ENCODE assay signal across 13 cellular contexts in genomic region chr5:176530406-176530982, GRCh38. TPM values are rescaled to one million over a fixed set of nuclear protein-coding genes. Genes with fewer than 3 reads are reported as not detected.
DNase-seq lines count a peak whose midpoint lies in the region; ATAC-seq and TF ChIP-seq lines count a peak whose summit lies in the region.
"Had no signal": no experiment of that assay in that cellular context is flagged by ENCODE, and none has a peak within 500 bp of the region (broad histone marks: within the 10 kb centered on the region; RNA-seq: fewer than 3 reads in every experiment).

No MANE protein-coding gene starts in this region.

- POLR2A ChIA-PET in activated naive CD8-positive, alpha-beta T cell treated with anti-CD3 and anti-CD28 coated beads, Interleukin-2, amount 10 ng/mL, durations not matched to agents 7 days and 5 days (lab: Charles Lee): interaction anchor here (0.7 to 8.0 kb wide), 9 partner anchors 7 to 1674 kb away, joined by 3 to 167 read pairs (median 3); partner anchors contain the start of genes FAF2 and RNF44

- H3K9me3 Mint-ChIP-seq in CD4-positive, CD25-positive, alpha-beta regulatory T cell: peaks cover 0 to 2% (median 0%) of the 10 kb centered on the region in 7 donors
- H3K9me3 Mint-ChIP-seq in activated naive CD8-positive, alpha-beta T cell treated with anti-CD3 and anti-CD28 coated beads, Interleukin-2, amount 10 ng/mL, durations not matched to agents 7 days and 5 days: no peaks in the 10 kb centered on the region

- H3K4me1 Mint-ChIP-seq in CD4-positive, CD25-positive, alpha-beta regulatory T cell: peaks cover 11 to 55% (median 31%) of the 10 kb centered on the region in 4 donors
- peaks cover 52% of the 10 kb centered on the region for H3K4me1 Mint-ChIP-seq in activated naive CD8-positive, alpha-beta T cell treated with anti-CD3 and anti-CD28 coated beads, Interleukin-2, amount 10 ng/mL, durations not matched to agents 7 days and 5 days

- H3K4me1 ChIP-seq in CD4-positive, CD25-positive, alpha-beta regulatory T cell (ENCODE audit: control insufficient read depth, insufficient read depth, low read length, poor library complexity, severe bottlenecking): peaks cover 70% of the 10 kb centered on the region
- peaks cover 8% of the 10 kb centered on the region for H3K4me1 ChIP-seq in osteoblast (ENCODE audit: insufficient read depth, low read length)

- H3K27ac ChIP-seq in CD4-positive, CD25-positive, alpha-beta regulatory T cell (ENCODE audit: insufficient read depth, low read length, poor library complexity, severe bottlenecking): peak overlapping the region; percentile 100
- H3K27ac ChIP-seq in HL-60 (replicated peaks) (peak overlapping the region; percentile 99), osteoblast (ENCODE audit: low read depth, low read length) (no peak overlapping the region), brain microvascular endothelial cell (no peak overlapping the region)
- H3K27ac ChIP-seq: parathyroid adenoma had no signal

- TF ChIP-seq CTCF in HL-60 (IDR thresholded peaks at IDR 0.05; ENCODE audit: insufficient read depth, low read length) (no peak), osteoblast (IDR thresholded peaks at IDR 0.05; ENCODE audit: extremely low read depth, low read depth, low read length) (no peak), brain microvascular endothelial cell (IDR thresholded peaks at IDR 0.05; ENCODE audit: low read depth, low read length, missing control alignments) (no peak)

- no peak overlapping the region for H3K4me2 ChIP-seq in osteoblast (ENCODE audit: insufficient read depth, low read length)

- DNase-seq in CD4-positive, CD25-positive, alpha-beta regulatory T cell: peak in 1 of 3 donors; percentile 20
- no peak for DNase-seq in HL-60 (ENCODE audit: low read depth in 1 of 2, low spot score in 1 of 2)
- peak; percentile 61 for DNase-seq in activated naive CD8-positive, alpha-beta T cell treated with anti-CD3 and anti-CD28 coated beads, Interleukin-2, amount 10 ng/mL, durations not matched to agents 7 days and 5 days
- DNase-seq in osteoblast (ENCODE audit: insufficient read length, low spot score, missing footprints): peak; percentile 29
- DNase-seq in brain microvascular endothelial cell: no peak
- DNase-seq in MG63: no peak
- DNase-seq in iPS-NIHi7 (ENCODE audit: extremely low spot score): no peak
- DNase-seq: mesenchymal stem cell, NCI-H187, Right ventricle myocardium superior had no signal

- peaks cover 26% of the 10 kb centered on the region for H3K36me3 Mint-ChIP-seq in CD4-positive, CD25-positive, alpha-beta regulatory T cell
- H3K36me3 Mint-ChIP-seq in activated naive CD8-positive, alpha-beta T cell treated with anti-CD3 and anti-CD28 coated beads, Interleukin-2, amount 10 ng/mL, durations not matched to agents 7 days and 5 days: peaks cover 22% of the 10 kb centered on the region

- peaks cover 5% of the 10 kb centered on the region for H3K27me3 Mint-ChIP-seq in CD4-positive, CD25-positive, alpha-beta regulatory T cell
- no peaks in the 10 kb centered on the region for H3K27me3 Mint-ChIP-seq in activated naive CD8-positive, alpha-beta T cell treated with anti-CD3 and anti-CD28 coated beads, Interleukin-2, amount 10 ng/mL, durations not matched to agents 7 days and 5 days

- H3K9me3 ChIP-seq in CD4-positive, CD25-positive, alpha-beta regulatory T cell (ENCODE audit: control insufficient read depth in 2 of 2, low read length in 2 of 2): no peaks in the 10 kb centered on the region
- H3K9me3 ChIP-seq in osteoblast (ENCODE audit: low read depth, low read length): no peaks in the 10 kb centered on the region
- no peaks in the 10 kb centered on the region for H3K9me3 ChIP-seq in MG63

- H3K36me3 ChIP-seq in CD4-positive, CD25-positive, alpha-beta regulatory T cell (ENCODE audit: control insufficient read depth, insufficient read depth, low read length): peaks cover 40% of the 10 kb centered on the region
- peaks cover 28% of the 10 kb centered on the region for H3K36me3 ChIP-seq in osteoblast (ENCODE audit: insufficient read depth, low read length)
- peaks cover 36% of the 10 kb centered on the region for H3K36me3 ChIP-seq in brain microvascular endothelial cell (replicated peaks)
- H3K36me3 ChIP-seq in MG63: peaks cover 81% of the 10 kb centered on the region

- H3K4me3 Mint-ChIP-seq in CD4-positive, CD25-positive, alpha-beta regulatory T cell: peak overlapping the region in 3 of 4 donors; percentile 76 to 92 (median 81)
- H3K4me3 Mint-ChIP-seq in activated naive CD8-positive, alpha-beta T cell treated with anti-CD3 and anti-CD28 coated beads, Interleukin-2, amount 10 ng/mL, durations not matched to agents 7 days and 5 days: peak overlapping the region; percentile 96

- no peak overlapping the region for H3K4me3 ChIP-seq in CD4-positive, CD25-positive, alpha-beta regulatory T cell (ENCODE audit: low read depth, low read length)
- H3K4me3 ChIP-seq in HL-60 (replicated peaks; ENCODE audit: insufficient read depth, low read length) (no peak overlapping the region), osteoblast (ENCODE audit: insufficient read depth, low read length) (no peak overlapping the region), brain microvascular endothelial cell (ENCODE audit: low read depth, low read length) (no peak overlapping the region), MG63 (no peak overlapping the region)

- H3K27me3 ChIP-seq in CD4-positive, CD25-positive, alpha-beta regulatory T cell (ENCODE audit: control insufficient read depth, insufficient read depth, low read length): no peaks in the 10 kb centered on the region
- H3K27me3 ChIP-seq in HL-60 (ENCODE audit: insufficient read depth, poor library complexity, severe bottlenecking) (no peaks in the 10 kb centered on the region), osteoblast (ENCODE audit: insufficient read depth, low read length) (no peaks in the 10 kb centered on the region), brain microvascular endothelial cell (replicated peaks) (no peaks in the 10 kb centered on the region), MG63 (no peaks in the 10 kb centered on the region)

- H4K20me1 ChIP-seq in osteoblast (ENCODE audit: insufficient read depth, low read length): peaks cover 34% of the 10 kb centered on the region

- H3K79me2 ChIP-seq in osteoblast (ENCODE audit: insufficient read depth, low read length): peaks cover 34% of the 10 kb centered on the region

- no peak for ATAC-seq in CD4-positive, CD25-positive, alpha-beta regulatory T cell (ENCODE audit: low read depth in 2 of 2)
- no peak for ATAC-seq in activated naive CD8-positive, alpha-beta T cell treated with anti-CD3 and anti-CD28 coated beads, Interleukin-2, amount 10 ng/mL, durations not matched to agents 7 days and 5 days (ENCODE audit: low read depth)
- ATAC-seq in HG02623 (IDR thresholded peaks at IDR 0.05; ENCODE audit: unreplicated experiment): no peak

- H2AFZ ChIP-seq in osteoblast (ENCODE audit: low read length): no peak overlapping the region
- H2AFZ ChIP-seq: parathyroid adenoma had no signal

- in situ Hi-C loops in brain microvascular endothelial cell (cut with HindIII; ENCODE audit: low pct_ligation_motif_present, low sequenced_read_pairs): no loop called here

- no peak overlapping the region for H3K27ac Mint-ChIP-seq in CD4-positive, CD25-positive, alpha-beta regulatory T cell
- peak overlapping the region; percentile 95 for H3K27ac Mint-ChIP-seq in activated naive CD8-positive, alpha-beta T cell treated with anti-CD3 and anti-CD28 coated beads, Interleukin-2, amount 10 ng/mL, durations not matched to agents 7 days and 5 days

RNA-seq across cellular contexts. Expression of gene RNF44, which starts 6.7 kb away (rescaled TPM):
- 268 TPM for total RNA-seq in CD4-positive, CD25-positive, alpha-beta regulatory T cell
- polyA plus RNA-seq in CD4-positive, CD25-positive, alpha-beta regulatory T cell: 1 to 10 TPM; 2.3 to 4.3 (median 3.4) TPM
- total RNA-seq in activated naive CD8-positive, alpha-beta T cell treated with anti-CD3 and anti-CD28 coated beads, Interleukin-2, amount 10 ng/mL, durations not matched to agents 7 days and 5 days: 100 to 1,000 TPM; 162 to 166 TPM
- total RNA-seq in osteoblast: 5.4 and 6.2 TPM in 2 replicates
- 0.17 and 4.4 TPM in 2 replicates for total RNA-seq in MG63 (2014; rRNA removed; shearing (Covaris generic); ENCODE audit: low replicate concordance)

RNA-seq across cellular contexts. Expression of gene CDHR2, which starts 18.6 kb away (rescaled TPM):
- total RNA-seq in CD4-positive, CD25-positive, alpha-beta regulatory T cell: 1.3 TPM
- not detected for polyA plus RNA-seq in CD4-positive, CD25-positive, alpha-beta regulatory T cell
- 1 to 10 TPM; 2.4 to 3.8 TPM for total RNA-seq in activated naive CD8-positive, alpha-beta T cell treated with anti-CD3 and anti-CD28 coated beads, Interleukin-2, amount 10 ng/mL, durations not matched to agents 7 days and 5 days
- total RNA-seq in osteoblast: under 0.01 TPM in 1 of 2 replicates, not detected in the other
- not detected in 2 replicates for total RNA-seq in MG63 (2014; rRNA removed; shearing (Covaris generic); ENCODE audit: low replicate concordance)
- polyA plus RNA-seq: fibroblast of lung had no signal

Comparison
In these comparisons a context has a peak if more than half of its experiments do, and no peak if none do; other contexts are left out.
1. DNase-seq: peak in activated naive CD8-positive, alpha-beta T cell treated with anti-CD3 and anti-CD28 coated beads, Interleukin-2, amount 10 ng/mL, durations not matched to agents 7 days and 5 days (single experiment) and osteoblast (single experiment); none in HL-60 (0 of 2), brain microvascular endothelial cell (single experiment), MG63 (single experiment) and iPS-NIHi7 (single experiment).
2. H3K27ac ChIP-seq: peak in CD4-positive, CD25-positive, alpha-beta regulatory T cell (single experiment) and HL-60 (single experiment); none in osteoblast (single experiment) and brain microvascular endothelial cell (single experiment).
3. RNA of gene RNF44, which starts 6.7 kb away (total RNA-seq): 268 TPM in CD4-positive, CD25-positive, alpha-beta regulatory T cell (single experiment) and 162 to 166 TPM in activated naive CD8-positive, alpha-beta T cell treated with anti-CD3 and anti-CD28 coated beads, Interleukin-2, amount 10 ng/mL, durations not matched to agents 7 days and 5 days; 5.4 to 6.2 TPM in osteoblast and 0.17 to 4.4 TPM in MG63; every median in the first group is over 10 times any median in the second.